ENCODE assay signal across 22 cellular contexts in genomic region chr1:175833502-175833901, GRCh38.
DNase-seq lines count a peak whose midpoint lies in the region; ATAC-seq, FAIRE-seq and TF ChIP-seq lines count a peak whose summit lies in the region.
"Had no signal": no experiment of that assay in that cellular context is flagged by ENCODE, and none has a peak within 500 bp of the region (broad histone marks: within the 10 kb centered on the region; RNA-seq: fewer than 3 reads in every experiment).

No MANE protein-coding gene starts in this region.

- H3K79me1 ChIP-seq in H1 (ENCODE audit: low read depth, low read length) = no peaks in the 10 kb centered on the region

- TF ChIP-seq EP300 in H1 (IDR thresholded peaks at IDR 0.05; ENCODE audit: borderline replicate concordance in 1 of 2, low read depth in 2 of 2, low read length in 2 of 2) = no peak

- no peak for ATAC-seq in upper lobe of right lung
- ATAC-seq: GM12878, HepG2 had no signal

- H3K4me3 ChIP-seq in BLaER1 (no peak overlapping the region), HUES48 (ENCODE audit: low read depth, low read length) (no peak overlapping the region), H1 (ENCODE audit: extremely low read depth in 1 of 4, insufficient read depth in 2 of 4, low read depth in 3 of 4, low read length in 4 of 4) (no peak overlapping the region), ascending aorta (no peak overlapping the region), upper lobe of right lung (no peak overlapping the region)
- H3K4me3 ChIP-seq: GM12878 had no signal

- H3K27ac Mint-ChIP-seq in osteocyte (ENCODE audit: unreplicated experiment) = no peak overlapping the region
- H3K27ac Mint-ChIP-seq: CD4-positive, alpha-beta T cell; IgD-negative memory B cell had no signal

- H2AFZ ChIP-seq in H1 (ENCODE audit: low read length) = no peak overlapping the region

- WGBS in H1 (ENCODE audit: extremely low coverage in 1 of 2, insufficient coverage in 1 of 2, insufficient read length in 1 of 2, insufficient replicate concordance in 2 of 2, low coverage in 1 of 2, low lambda C conversion rate in 2 of 2, missing lambda C conversion rate in 1 of 2), 2 experiments = 82% methylated on average over 2 of the region's 2 CpGs; no CpG with 5 or more reads in 1 of the 2 experiments

- H2AK5ac ChIP-seq in H1 (ENCODE audit: low read depth, low read length) = no peak overlapping the region

- H3K4me1 ChIP-seq in BLaER1 (peaks cover 13% of the 10 kb centered on the region), HUES48 (ENCODE audit: control insufficient read depth, insufficient read depth, low read length) (peaks cover 23% of the 10 kb centered on the region), H1 (replicated peaks in 1 of 4; ENCODE audit: control insufficient read depth in 3 of 4, insufficient read depth in 4 of 4, low read length in 3 of 4) (peaks cover 0 to 16% (median under 1%) of the 10 kb centered on the region in 4 experiments; a peak in 5 of 7 replicates), ascending aorta (no peaks in the 10 kb centered on the region), upper lobe of right lung (no peaks in the 10 kb centered on the region)
- H3K4me1 ChIP-seq: BE2C had no signal

- H3K27me3 ChIP-seq in BLaER1 (no peaks in the 10 kb centered on the region), HUES48 (ENCODE audit: control insufficient read depth, insufficient read depth, low read length) (no peaks in the 10 kb centered on the region), H1 (replicated peaks in 1 of 4; ENCODE audit: control insufficient read depth in 3 of 4, extremely low read depth in 1 of 4, insufficient read depth in 3 of 4, low read length in 3 of 4) (no peaks in the 10 kb centered on the region), ascending aorta (no peaks in the 10 kb centered on the region), upper lobe of right lung (peaks cover 4% of the 10 kb centered on the region)
- H3K27me3 ChIP-seq: BE2C had no signal

- FAIRE-seq in H1 (lab: Jason Lieb, UNC) = no peak
- FAIRE-seq: GM12878, HepG2 had no signal

- H3K18ac ChIP-seq in H1 (ENCODE audit: extremely low read depth, low read length) = 0 out of 2 replicates have a peak overlapping the region, but pooled peaks have one; percentile 27

- H2BK120ac ChIP-seq in H1 (replicated peaks; ENCODE audit: low read depth, low read length) = peak overlapping the region; percentile 12

- H4K20me1 ChIP-seq in BLaER1 = no peaks in the 10 kb centered on the region
- H4K20me1 ChIP-seq in H1 (replicated peaks in 1 of 2; ENCODE audit: control insufficient read depth in 1 of 2, insufficient read depth in 2 of 2, low read length in 2 of 2) = no peaks in the 10 kb centered on the region

- no peak overlapping the region for H3K27ac ChIP-seq in BLaER1
- peak overlapping the region; percentile 70 for H3K27ac ChIP-seq in HUES48 (ENCODE audit: low read depth, low read length)
- no peak overlapping the region for H3K27ac ChIP-seq in H1 (ENCODE audit: low read depth, low read length)
- no peak overlapping the region for H3K27ac ChIP-seq in ascending aorta
- H3K27ac ChIP-seq in upper lobe of right lung = no peak overlapping the region
- H3K27ac ChIP-seq: C4-2B, HL-60 had no signal

- no peak for TF ChIP-seq POLR2A in H1 (IDR thresholded peaks at IDR 0.05; ENCODE audit: control extremely low read depth in 1 of 2, low read depth in 2 of 2, low read length in 2 of 2)

- DNase-seq in H1 (ENCODE audit: low read depth in 1 of 2, low spot score in 2 of 2) (no peak), osteocyte (ENCODE audit: extremely low spot score, unreplicated experiment) (peak; percentile 42), cerebellar cortex (ENCODE audit: low spot score) (no peak), ascending aorta (ENCODE audit: low spot score in 2 of 2) (no peak), upper lobe of right lung (no peak)
- DNase-seq: ACHN; BE2C; CD4-positive, alpha-beta T cell; DMS 273 treated with DMSO at 0.1 percent for 48 hours; DMS53; DND-41; EL; GOT3; H9; KBM-7 had no signal

- POLR2A ChIA-PET in H1 (lab: Charles Lee; ENCODE audit: partially characterized antibody) = interaction anchor here (1.0 to 1.7 kb wide), 2 partner anchors 15 to 32 kb away, joined by 3 to 6 read pairs; no protein-coding TSS in a partner anchor

- peak overlapping the region; percentile 90; the same call in 1 of the 2 replicates for H2BK20ac ChIP-seq in H1 (ENCODE audit: low read length)

- H2BK15ac ChIP-seq in H1 (ENCODE audit: low read length) = no peak overlapping the region

- no peak overlapping the region for H4K91ac ChIP-seq in H1 (replicated peaks; ENCODE audit: insufficient read length, low read length)

- no peak overlapping the region for H3K23ac ChIP-seq in H1 (ENCODE audit: insufficient read length)

- H4K8ac ChIP-seq in H1 (ENCODE audit: extremely low read depth, insufficient read depth, low read length) = no peak overlapping the region

- no peak overlapping the region for H2BK5ac ChIP-seq in H1 (ENCODE audit: low read depth, low read length)

- H3K4me1 Mint-ChIP-seq in osteocyte (ENCODE audit: unreplicated experiment) = no peaks in the 10 kb centered on the region
- H3K4me1 Mint-ChIP-seq: IgD-negative memory B cell had no signal

- H3K4me3 Mint-ChIP-seq in osteocyte (ENCODE audit: unreplicated experiment) = no peak overlapping the region
- H3K4me3 Mint-ChIP-seq: CD4-positive, alpha-beta T cell; H9; IgD-negative memory B cell had no signal

- no peaks in the 10 kb centered on the region for H3K23me2 ChIP-seq in H1 (ENCODE audit: low read depth, low read length)

- no peaks in the 10 kb centered on the region for H3K9me3 Mint-ChIP-seq in osteocyte (ENCODE audit: unreplicated experiment)

- peaks cover 21% of the 10 kb centered on the region; the same call in 1 of the 2 replicates for H3K9me3 ChIP-seq in BLaER1
- H3K9me3 ChIP-seq in HUES48 (ENCODE audit: control insufficient read depth, insufficient read depth, low read length) = no peaks in the 10 kb centered on the region
- H3K9me3 ChIP-seq in H1 (ENCODE audit: insufficient read depth in 2 of 2, low read depth in 1 of 2, low read length in 1 of 2) = peaks cover 0 to 1% of the 10 kb centered on the region in 2 experiments; a peak in 2 of 4 replicates
- no peaks in the 10 kb centered on the region for H3K9me3 ChIP-seq in ascending aorta
- no peaks in the 10 kb centered on the region for H3K9me3 ChIP-seq in upper lobe of right lung
- H3K9me3 ChIP-seq: BE2C had no signal

- no peak for TF ChIP-seq CTCF in H1 (IDR thresholded peaks at IDR 0.05; ENCODE audit: control extremely low read depth in 1 of 3, insufficient read depth in 1 of 3, low read depth in 1 of 3, low read length in 3 of 3)
- TF ChIP-seq CTCF in osteocyte (IDR thresholded peaks at IDR 0.05) = no peak
- no peak for TF ChIP-seq CTCF in ascending aorta (IDR thresholded peaks at IDR 0.05)
- TF ChIP-seq CTCF in upper lobe of right lung (IDR thresholded peaks at IDR 0.05) = no peak

- peaks cover 3% of the 10 kb centered on the region for H3K27me3 Mint-ChIP-seq in osteocyte (ENCODE audit: unreplicated experiment)

- H3K36me3 ChIP-seq in BLaER1 (no peaks in the 10 kb centered on the region), HUES48 (ENCODE audit: control insufficient read depth, insufficient read depth, low read length) (no peaks in the 10 kb centered on the region), H1 (ENCODE audit: control insufficient read depth in 2 of 4, insufficient read depth in 4 of 4, low read length in 3 of 4) (no peaks in the 10 kb centered on the region), ascending aorta (no peaks in the 10 kb centered on the region), upper lobe of right lung (no peaks in the 10 kb centered on the region)
- H3K36me3 ChIP-seq: BE2C had no signal

- no peak overlapping the region for H3K4ac ChIP-seq in H1 (replicated peaks; ENCODE audit: insufficient read length, low read depth, low read length)

- no peaks in the 10 kb centered on the region for H3K79me2 ChIP-seq in H1 (ENCODE audit: control insufficient read depth in 1 of 2, insufficient read depth in 2 of 2, low read length in 2 of 2)

- H4K5ac ChIP-seq in H1 (ENCODE audit: insufficient read length, low read depth, low read length) = no peak overlapping the region

- H2BK12ac ChIP-seq in H1 (ENCODE audit: low read depth, low read length) = no peak overlapping the region

- H3K36me3 Mint-ChIP-seq in osteocyte (ENCODE audit: unreplicated experiment) = no peaks in the 10 kb centered on the region

- H3K14ac ChIP-seq in H1 (ENCODE audit: insufficient read length) = no peak overlapping the region

- CTCF ChIA-PET in H1 (lab: Charles Lee; ENCODE audit: partially characterized antibody) = interaction anchor here (0.6 to 2.6 kb wide), 5 partner anchors 10 to 211 kb away, joined by 3 to 11 read pairs (median 5); no protein-coding TSS in a partner anchor

- TF ChIP-seq RAD21 in H1 (IDR thresholded peaks at IDR 0.05 in 1 of 2, conservative IDR thresholded peaks at IDR 0.05 in 1 of 2; ENCODE audit: low read depth in 2 of 2, low read length in 2 of 2) = no peak

- H3K4me2 ChIP-seq in BLaER1 = peak overlapping the region; percentile 18; the same call in 1 of the 2 replicates
- no peak overlapping the region for H3K4me2 ChIP-seq in H1 (ENCODE audit: insufficient read depth in 1 of 2, low read depth in 2 of 2, low read length in 2 of 2)

- H3K56ac ChIP-seq in H1 (replicated peaks; ENCODE audit: insufficient read length, low read depth, low read length) = no peak overlapping the region

- H3K9ac ChIP-seq in BLaER1 (no peak overlapping the region), HUES48 (ENCODE audit: low read depth, low read length) (no peak overlapping the region), H1 (replicated peaks in 1 of 4; ENCODE audit: extremely low read depth in 1 of 4, low read depth in 3 of 4, low read length in 3 of 4) (no peak overlapping the region)

- intact Hi-C loops in ascending aorta (cut with DNase I) (no loop called here), upper lobe of right lung (cut with DNase I) (no loop called here)

TF ChIP-seq in H1, 55 proteins besides CTCF, POLR2A, EP300 and RAD21 (continues in another document):
- no peak for TF ChIP-seq RNF2 (IDR thresholded peaks at IDR 0.05; ENCODE audit: borderline replicate concordance, low read depth, low read length, missing control alignments, poor library complexity, severe bottlenecking)
- no peak for TF ChIP-seq PHF8 (conservative IDR thresholded peaks at IDR 0.05; ENCODE audit: low read depth, low read length)
- TF ChIP-seq TEAD4 (IDR thresholded peaks at IDR 0.05; ENCODE audit: low read depth, low read length) = no peak
- TF ChIP-seq JUN (IDR thresholded peaks at IDR 0.05; ENCODE audit: low read depth, low read length) = no peak
- no peak for TF ChIP-seq KDM4A (IDR thresholded peaks at IDR 0.05; ENCODE audit: low read depth, low read length, severe bottlenecking)
- no peak for TF ChIP-seq EGR1 (IDR thresholded peaks at IDR 0.05; ENCODE audit: borderline replicate concordance, low read depth, low read length)
- no peak for TF ChIP-seq SP2 (IDR thresholded peaks at IDR 0.05; ENCODE audit: low read length)
- TF ChIP-seq E2F6 (IDR thresholded peaks at IDR 0.05) = no peak
